Comparison of ENCODE assay signal across 1 cellular context in the genomic region with DNA sequence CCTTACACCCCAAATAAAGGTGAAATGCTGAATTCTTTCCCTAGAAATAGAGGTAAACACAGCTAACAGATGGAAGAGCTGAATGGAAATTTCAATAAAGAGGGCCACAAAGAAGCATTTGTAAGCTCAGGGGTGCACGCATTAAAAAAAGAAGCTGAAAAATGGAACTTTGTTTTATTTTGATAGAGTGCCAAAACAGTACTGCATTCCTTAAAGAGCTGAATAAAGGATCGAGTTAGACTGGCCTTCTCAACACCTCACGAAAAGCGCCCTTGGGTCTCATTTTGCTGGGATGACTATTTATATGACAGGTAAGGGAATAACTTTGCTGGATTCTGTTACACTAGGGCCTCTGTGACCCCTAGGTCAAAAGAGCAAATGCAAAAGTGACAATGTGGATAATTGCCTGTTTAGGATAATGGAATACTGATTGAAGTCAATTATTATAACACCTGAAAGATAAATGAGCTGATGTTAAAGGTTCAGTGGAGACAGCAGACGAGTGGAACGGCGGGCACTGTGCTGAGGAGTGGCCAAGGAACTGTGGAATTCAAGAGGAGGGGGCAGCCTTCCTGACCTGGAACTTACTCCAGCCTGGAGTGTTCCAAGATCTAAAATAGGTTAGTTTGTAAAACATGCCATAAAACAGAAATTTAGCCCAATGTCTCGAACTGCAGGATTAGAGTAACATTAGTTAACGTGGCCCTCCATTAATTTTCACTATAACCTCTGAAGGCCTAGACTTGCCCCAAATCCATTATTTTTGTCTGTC.
TF ChIP-seq lines count a peak whose summit lies in the region.

No MANE protein-coding gene starts in this region.

TF ChIP-seq in WTC11, 78 proteins besides CTCF, POLR2A, EP300 and RAD21 (continued from another document):
- TF ChIP-seq, protein P1, sequence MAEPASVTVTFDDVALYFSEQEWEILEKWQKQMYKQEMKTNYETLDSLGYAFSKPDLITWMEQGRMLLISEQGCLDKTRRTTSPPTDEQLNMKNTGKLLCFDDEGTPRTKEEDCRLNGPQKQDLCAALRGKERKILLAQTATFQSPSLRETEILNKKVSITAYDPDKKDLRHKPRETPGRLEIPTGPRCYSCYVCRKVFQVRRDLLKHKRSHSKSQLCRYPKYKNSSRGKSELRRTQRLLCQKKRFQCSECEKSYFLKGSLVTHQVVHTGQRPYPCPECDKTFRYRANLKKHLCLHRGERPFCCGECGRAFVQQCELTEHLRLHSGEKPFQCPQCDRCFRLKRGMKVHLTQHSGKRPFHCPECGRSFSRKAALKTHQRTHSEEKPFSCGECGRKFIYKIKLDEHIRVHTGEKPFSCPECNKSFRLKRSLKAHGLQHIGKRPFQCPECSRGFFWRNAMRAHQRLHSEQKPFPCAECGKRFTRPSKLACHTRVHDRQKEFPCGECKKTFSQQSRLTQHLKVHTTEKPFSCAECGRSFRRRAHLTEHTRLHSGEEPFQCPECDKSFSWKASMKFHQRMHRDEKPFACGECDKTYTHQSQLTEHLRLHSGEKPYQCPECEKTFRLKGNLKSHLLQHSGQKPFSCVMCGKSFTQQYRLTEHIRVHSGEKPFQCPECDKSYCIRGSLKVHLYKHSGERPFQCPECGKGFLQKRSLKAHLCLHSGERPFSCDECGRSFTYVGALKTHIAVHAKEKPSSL (CRISPR knock-in tag; conservative IDR thresholded peaks at IDR 0.05) = no peak
- no peak for TF ChIP-seq KAT7 (CRISPR knock-in tag; IDR thresholded peaks at IDR 0.05; ENCODE audit: borderline replicate concordance)
